Comparison of ENCODE assay signal across 1 cellular context in genomic region chr16:2720719-2721633, GRCh38.
TF ChIP-seq lines count a peak whose summit lies in the region.

No MANE protein-coding gene starts in this region.

TF ChIP-seq in H1, 55 proteins besides CTCF, POLR2A, EP300 and RAD21:
- 0 out of 2 replicates have a peak, but pooled peaks have one; percentile 47 for TF ChIP-seq SP1 (IDR thresholded peaks at IDR 0.05; ENCODE audit: low read depth, low read length)
- TF ChIP-seq, protein P1, sequence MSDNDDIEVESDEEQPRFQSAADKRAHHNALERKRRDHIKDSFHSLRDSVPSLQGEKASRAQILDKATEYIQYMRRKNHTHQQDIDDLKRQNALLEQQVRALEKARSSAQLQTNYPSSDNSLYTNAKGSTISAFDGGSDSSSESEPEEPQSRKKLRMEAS (IDR thresholded peaks at IDR 0.05): peak; percentile 59; the same call in 1 of the 2 replicates
- peak; percentile 98 for TF ChIP-seq GABPA (IDR thresholded peaks at IDR 0.05; ENCODE audit: borderline replicate concordance, insufficient read depth, low read length)
- TF ChIP-seq TAF7 (optimal IDR thresholded peaks at IDR 0.05; ENCODE audit: borderline replicate concordance, low read depth, low read length): peak; percentile 28
- TF ChIP-seq EZH2 (IDR thresholded peaks at IDR 0.05; ENCODE audit: low read depth, low read length, severe bottlenecking): no peak
- no peak for TF ChIP-seq BCL11A (IDR thresholded peaks at IDR 0.05; ENCODE audit: low read depth in 2 of 2, low read length in 2 of 2)
- no peak for TF ChIP-seq CHD2 (IDR thresholded peaks at IDR 0.05; ENCODE audit: low read length)
- peak; percentile 58; the same call in 1 of the 2 replicates for TF ChIP-seq TAF1 (IDR thresholded peaks at IDR 0.05; ENCODE audit: low read depth, low read length)
- TF ChIP-seq YY1 (IDR thresholded peaks at IDR 0.05; ENCODE audit: low read depth, low read length): peak; percentile 62; the same call in 1 of the 2 replicates
- TF ChIP-seq PHF8 (conservative IDR thresholded peaks at IDR 0.05; ENCODE audit: low read depth, low read length): peak; percentile 70
- peak; percentile 18 for TF ChIP-seq KDM4A (IDR thresholded peaks at IDR 0.05; ENCODE audit: low read depth, low read length, severe bottlenecking)
- TF ChIP-seq NRF1 (IDR thresholded peaks at IDR 0.05; ENCODE audit: low read depth, low read length): no peak
- TF ChIP-seq SIN3A (conservative IDR thresholded peaks at IDR 0.05 in 1 of 2, IDR thresholded peaks at IDR 0.05 in 1 of 2; ENCODE audit: low read depth in 1 of 2, low read length in 2 of 2): 0 out of 4 replicates have a peak, but pooled peaks of 1 of the 2 experiments have one; percentile 47
- TF ChIP-seq ZNF274 (IDR thresholded peaks at IDR 0.05; ENCODE audit: borderline replicate concordance, extremely low read depth, low read length): no peak
- TF ChIP-seq SRF (IDR thresholded peaks at IDR 0.05; ENCODE audit: low read depth, low read length): peak; percentile 61
- TF ChIP-seq, protein P2, sequence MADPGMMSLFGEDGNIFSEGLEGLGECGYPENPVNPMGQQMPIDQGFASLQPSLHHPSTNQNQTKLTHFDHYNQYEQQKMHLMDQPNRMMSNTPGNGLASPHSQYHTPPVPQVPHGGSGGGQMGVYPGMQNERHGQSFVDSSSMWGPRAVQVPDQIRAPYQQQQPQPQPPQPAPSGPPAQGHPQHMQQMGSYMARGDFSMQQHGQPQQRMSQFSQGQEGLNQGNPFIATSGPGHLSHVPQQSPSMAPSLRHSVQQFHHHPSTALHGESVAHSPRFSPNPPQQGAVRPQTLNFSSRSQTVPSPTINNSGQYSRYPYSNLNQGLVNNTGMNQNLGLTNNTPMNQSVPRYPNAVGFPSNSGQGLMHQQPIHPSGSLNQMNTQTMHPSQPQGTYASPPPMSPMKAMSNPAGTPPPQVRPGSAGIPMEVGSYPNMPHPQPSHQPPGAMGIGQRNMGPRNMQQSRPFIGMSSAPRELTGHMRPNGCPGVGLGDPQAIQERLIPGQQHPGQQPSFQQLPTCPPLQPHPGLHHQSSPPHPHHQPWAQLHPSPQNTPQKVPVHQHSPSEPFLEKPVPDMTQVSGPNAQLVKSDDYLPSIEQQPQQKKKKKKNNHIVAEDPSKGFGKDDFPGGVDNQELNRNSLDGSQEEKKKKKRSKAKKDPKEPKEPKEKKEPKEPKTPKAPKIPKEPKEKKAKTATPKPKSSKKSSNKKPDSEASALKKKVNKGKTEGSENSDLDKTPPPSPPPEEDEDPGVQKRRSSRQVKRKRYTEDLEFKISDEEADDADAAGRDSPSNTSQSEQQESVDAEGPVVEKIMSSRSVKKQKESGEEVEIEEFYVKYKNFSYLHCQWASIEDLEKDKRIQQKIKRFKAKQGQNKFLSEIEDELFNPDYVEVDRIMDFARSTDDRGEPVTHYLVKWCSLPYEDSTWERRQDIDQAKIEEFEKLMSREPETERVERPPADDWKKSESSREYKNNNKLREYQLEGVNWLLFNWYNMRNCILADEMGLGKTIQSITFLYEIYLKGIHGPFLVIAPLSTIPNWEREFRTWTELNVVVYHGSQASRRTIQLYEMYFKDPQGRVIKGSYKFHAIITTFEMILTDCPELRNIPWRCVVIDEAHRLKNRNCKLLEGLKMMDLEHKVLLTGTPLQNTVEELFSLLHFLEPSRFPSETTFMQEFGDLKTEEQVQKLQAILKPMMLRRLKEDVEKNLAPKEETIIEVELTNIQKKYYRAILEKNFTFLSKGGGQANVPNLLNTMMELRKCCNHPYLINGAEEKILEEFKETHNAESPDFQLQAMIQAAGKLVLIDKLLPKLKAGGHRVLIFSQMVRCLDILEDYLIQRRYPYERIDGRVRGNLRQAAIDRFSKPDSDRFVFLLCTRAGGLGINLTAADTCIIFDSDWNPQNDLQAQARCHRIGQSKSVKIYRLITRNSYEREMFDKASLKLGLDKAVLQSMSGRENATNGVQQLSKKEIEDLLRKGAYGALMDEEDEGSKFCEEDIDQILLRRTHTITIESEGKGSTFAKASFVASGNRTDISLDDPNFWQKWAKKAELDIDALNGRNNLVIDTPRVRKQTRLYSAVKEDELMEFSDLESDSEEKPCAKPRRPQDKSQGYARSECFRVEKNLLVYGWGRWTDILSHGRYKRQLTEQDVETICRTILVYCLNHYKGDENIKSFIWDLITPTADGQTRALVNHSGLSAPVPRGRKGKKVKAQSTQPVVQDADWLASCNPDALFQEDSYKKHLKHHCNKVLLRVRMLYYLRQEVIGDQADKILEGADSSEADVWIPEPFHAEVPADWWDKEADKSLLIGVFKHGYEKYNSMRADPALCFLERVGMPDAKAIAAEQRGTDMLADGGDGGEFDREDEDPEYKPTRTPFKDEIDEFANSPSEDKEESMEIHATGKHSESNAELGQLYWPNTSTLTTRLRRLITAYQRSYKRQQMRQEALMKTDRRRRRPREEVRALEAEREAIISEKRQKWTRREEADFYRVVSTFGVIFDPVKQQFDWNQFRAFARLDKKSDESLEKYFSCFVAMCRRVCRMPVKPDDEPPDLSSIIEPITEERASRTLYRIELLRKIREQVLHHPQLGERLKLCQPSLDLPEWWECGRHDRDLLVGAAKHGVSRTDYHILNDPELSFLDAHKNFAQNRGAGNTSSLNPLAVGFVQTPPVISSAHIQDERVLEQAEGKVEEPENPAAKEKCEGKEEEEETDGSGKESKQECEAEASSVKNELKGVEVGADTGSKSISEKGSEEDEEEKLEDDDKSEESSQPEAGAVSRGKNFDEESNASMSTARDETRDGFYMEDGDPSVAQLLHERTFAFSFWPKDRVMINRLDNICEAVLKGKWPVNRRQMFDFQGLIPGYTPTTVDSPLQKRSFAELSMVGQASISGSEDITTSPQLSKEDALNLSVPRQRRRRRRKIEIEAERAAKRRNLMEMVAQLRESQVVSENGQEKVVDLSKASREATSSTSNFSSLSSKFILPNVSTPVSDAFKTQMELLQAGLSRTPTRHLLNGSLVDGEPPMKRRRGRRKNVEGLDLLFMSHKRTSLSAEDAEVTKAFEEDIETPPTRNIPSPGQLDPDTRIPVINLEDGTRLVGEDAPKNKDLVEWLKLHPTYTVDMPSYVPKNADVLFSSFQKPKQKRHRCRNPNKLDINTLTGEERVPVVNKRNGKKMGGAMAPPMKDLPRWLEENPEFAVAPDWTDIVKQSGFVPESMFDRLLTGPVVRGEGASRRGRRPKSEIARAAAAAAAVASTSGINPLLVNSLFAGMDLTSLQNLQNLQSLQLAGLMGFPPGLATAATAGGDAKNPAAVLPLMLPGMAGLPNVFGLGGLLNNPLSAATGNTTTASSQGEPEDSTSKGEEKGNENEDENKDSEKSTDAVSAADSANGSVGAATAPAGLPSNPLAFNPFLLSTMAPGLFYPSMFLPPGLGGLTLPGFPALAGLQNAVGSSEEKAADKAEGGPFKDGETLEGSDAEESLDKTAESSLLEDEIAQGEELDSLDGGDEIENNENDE (IDR thresholded peaks at IDR 0.05; ENCODE audit: insufficient replicate concordance, low read length): no peak
- TF ChIP-seq SUZ12 (IDR thresholded peaks at IDR 0.05; ENCODE audit: low read length): no peak
- TF ChIP-seq JUND (IDR thresholded peaks at IDR 0.05; ENCODE audit: low read length): 0 out of 2 replicates have a peak, but pooled peaks have one; percentile 42
- TF ChIP-seq TBP (IDR thresholded peaks at IDR 0.05; ENCODE audit: low read depth, low read length): peak; percentile 54; the same call in 1 of the 2 replicates
- TF ChIP-seq TCF12 (IDR thresholded peaks at IDR 0.05; ENCODE audit: low read depth, low read length): 0 out of 2 replicates have a peak, but pooled peaks have one; percentile 34
- TF ChIP-seq HDAC2 (IDR thresholded peaks at IDR 0.05; ENCODE audit: borderline replicate concordance in 1 of 2, low read depth in 2 of 2, low read length in 2 of 2): 0 out of 4 replicates have a peak, but pooled peaks of 1 of the 2 experiments have one; percentile 8
- peak; percentile 66; the same call in 1 of the 2 replicates for TF ChIP-seq ATF2 (IDR thresholded peaks at IDR 0.05; ENCODE audit: low read length)
- TF ChIP-seq KDM5A (IDR thresholded peaks at IDR 0.05; ENCODE audit: low read length): 0 out of 2 replicates have a peak, but pooled peaks have one; percentile 26
- 0 out of 2 replicates have a peak, but pooled peaks have one; percentile 4 for TF ChIP-seq EGR1 (IDR thresholded peaks at IDR 0.05; ENCODE audit: borderline replicate concordance, low read depth, low read length)
- TF ChIP-seq CREB1 (IDR thresholded peaks at IDR 0.05): peak; percentile 95
TF ChIP-seq in H1: peak in this region for 18.
